Comparison of ENCODE assay signal across 1 cellular context in genomic region chr18:62418258-62418657, GRCh38.
TF ChIP-seq lines count a peak whose summit lies in the region.

No MANE protein-coding gene starts in this region.

TF ChIP-seq in GM12878, 131 proteins besides CTCF, POLR2A, EP300 and RAD21 (continued from another document):
- TF ChIP-seq, protein P1, sequence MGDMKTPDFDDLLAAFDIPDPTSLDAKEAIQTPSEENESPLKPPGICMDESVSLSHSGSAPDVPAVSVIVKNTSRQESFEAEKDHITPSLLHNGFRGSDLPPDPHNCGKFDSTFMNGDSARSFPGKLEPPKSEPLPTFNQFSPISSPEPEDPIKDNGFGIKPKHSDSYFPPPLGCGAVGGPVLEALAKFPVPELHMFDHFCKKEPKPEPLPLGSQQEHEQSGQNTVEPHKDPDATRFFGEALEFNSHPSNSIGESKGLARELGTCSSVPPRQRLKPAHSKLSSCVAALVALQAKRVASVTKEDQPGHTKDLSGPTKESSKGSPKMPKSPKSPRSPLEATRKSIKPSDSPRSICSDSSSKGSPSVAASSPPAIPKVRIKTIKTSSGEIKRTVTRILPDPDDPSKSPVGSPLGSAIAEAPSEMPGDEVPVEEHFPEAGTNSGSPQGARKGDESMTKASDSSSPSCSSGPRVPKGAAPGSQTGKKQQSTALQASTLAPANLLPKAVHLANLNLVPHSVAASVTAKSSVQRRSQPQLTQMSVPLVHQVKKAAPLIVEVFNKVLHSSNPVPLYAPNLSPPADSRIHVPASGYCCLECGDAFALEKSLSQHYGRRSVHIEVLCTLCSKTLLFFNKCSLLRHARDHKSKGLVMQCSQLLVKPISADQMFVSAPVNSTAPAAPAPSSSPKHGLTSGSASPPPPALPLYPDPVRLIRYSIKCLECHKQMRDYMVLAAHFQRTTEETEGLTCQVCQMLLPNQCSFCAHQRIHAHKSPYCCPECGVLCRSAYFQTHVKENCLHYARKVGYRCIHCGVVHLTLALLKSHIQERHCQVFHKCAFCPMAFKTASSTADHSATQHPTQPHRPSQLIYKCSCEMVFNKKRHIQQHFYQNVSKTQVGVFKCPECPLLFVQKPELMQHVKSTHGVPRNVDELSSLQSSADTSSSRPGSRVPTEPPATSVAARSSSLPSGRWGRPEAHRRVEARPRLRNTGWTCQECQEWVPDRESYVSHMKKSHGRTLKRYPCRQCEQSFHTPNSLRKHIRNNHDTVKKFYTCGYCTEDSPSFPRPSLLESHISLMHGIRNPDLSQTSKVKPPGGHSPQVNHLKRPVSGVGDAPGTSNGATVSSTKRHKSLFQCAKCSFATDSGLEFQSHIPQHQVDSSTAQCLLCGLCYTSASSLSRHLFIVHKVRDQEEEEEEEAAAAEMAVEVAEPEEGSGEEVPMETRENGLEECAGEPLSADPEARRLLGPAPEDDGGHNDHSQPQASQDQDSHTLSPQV (IDR thresholded peaks at IDR 0.05), result no peak
- TF ChIP-seq RAD51 (IDR thresholded peaks at IDR 0.05) (no peak), RELB (IDR thresholded peaks at IDR 0.05; ENCODE audit: low read depth) (no peak), CEBPB (IDR thresholded peaks at IDR 0.05; ENCODE audit: borderline replicate concordance in 1 of 2, low read depth in 2 of 2, low read length in 2 of 2) (no peak), SMAD1 (IDR thresholded peaks at IDR 0.05; ENCODE audit: low read depth, partially characterized antibody) (no peak), USF2 (IDR thresholded peaks at IDR 0.05; ENCODE audit: borderline replicate concordance, low read depth, low read length) (no peak), TCF7 (IDR thresholded peaks at IDR 0.05; ENCODE audit: borderline replicate concordance) (peak; percentile 46; the same call in 1 of the 2 replicates)
- TF ChIP-seq, protein P2, sequence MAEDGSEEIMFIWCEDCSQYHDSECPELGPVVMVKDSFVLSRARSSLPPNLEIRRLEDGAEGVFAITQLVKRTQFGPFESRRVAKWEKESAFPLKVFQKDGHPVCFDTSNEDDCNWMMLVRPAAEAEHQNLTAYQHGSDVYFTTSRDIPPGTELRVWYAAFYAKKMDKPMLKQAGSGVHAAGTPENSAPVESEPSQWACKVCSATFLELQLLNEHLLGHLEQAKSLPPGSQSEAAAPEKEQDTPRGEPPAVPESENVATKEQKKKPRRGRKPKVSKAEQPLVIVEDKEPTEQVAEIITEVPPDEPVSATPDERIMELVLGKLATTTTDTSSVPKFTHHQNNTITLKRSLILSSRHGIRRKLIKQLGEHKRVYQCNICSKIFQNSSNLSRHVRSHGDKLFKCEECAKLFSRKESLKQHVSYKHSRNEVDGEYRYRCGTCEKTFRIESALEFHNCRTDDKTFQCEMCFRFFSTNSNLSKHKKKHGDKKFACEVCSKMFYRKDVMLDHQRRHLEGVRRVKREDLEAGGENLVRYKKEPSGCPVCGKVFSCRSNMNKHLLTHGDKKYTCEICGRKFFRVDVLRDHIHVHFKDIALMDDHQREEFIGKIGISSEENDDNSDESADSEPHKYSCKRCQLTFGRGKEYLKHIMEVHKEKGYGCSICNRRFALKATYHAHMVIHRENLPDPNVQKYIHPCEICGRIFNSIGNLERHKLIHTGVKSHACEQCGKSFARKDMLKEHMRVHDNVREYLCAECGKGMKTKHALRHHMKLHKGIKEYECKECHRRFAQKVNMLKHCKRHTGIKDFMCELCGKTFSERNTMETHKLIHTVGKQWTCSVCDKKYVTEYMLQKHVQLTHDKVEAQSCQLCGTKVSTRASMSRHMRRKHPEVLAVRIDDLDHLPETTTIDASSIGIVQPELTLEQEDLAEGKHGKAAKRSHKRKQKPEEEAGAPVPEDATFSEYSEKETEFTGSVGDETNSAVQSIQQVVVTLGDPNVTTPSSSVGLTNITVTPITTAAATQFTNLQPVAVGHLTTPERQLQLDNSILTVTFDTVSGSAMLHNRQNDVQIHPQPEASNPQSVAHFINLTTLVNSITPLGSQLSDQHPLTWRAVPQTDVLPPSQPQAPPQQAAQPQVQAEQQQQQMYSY (CRISPR knock-in tag; IDR thresholded peaks at IDR 0.05), result no peak
- TF ChIP-seq, protein P3, sequence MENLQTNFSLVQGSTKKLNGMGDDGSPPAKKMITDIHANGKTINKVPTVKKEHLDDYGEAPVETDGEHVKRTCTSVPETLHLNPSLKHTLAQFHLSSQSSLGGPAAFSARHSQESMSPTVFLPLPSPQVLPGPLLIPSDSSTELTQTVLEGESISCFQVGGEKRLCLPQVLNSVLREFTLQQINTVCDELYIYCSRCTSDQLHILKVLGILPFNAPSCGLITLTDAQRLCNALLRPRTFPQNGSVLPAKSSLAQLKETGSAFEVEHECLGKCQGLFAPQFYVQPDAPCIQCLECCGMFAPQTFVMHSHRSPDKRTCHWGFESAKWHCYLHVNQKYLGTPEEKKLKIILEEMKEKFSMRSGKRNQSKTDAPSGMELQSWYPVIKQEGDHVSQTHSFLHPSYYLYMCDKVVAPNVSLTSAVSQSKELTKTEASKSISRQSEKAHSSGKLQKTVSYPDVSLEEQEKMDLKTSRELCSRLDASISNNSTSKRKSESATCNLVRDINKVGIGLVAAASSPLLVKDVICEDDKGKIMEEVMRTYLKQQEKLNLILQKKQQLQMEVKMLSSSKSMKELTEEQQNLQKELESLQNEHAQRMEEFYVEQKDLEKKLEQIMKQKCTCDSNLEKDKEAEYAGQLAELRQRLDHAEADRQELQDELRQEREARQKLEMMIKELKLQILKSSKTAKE (IDR thresholded peaks at IDR 0.05; ENCODE audit: low read depth, poor library complexity, severe bottlenecking), result no peak
